Comparison of ENCODE assay signal across 8 cellular contexts in the genomic region with DNA sequence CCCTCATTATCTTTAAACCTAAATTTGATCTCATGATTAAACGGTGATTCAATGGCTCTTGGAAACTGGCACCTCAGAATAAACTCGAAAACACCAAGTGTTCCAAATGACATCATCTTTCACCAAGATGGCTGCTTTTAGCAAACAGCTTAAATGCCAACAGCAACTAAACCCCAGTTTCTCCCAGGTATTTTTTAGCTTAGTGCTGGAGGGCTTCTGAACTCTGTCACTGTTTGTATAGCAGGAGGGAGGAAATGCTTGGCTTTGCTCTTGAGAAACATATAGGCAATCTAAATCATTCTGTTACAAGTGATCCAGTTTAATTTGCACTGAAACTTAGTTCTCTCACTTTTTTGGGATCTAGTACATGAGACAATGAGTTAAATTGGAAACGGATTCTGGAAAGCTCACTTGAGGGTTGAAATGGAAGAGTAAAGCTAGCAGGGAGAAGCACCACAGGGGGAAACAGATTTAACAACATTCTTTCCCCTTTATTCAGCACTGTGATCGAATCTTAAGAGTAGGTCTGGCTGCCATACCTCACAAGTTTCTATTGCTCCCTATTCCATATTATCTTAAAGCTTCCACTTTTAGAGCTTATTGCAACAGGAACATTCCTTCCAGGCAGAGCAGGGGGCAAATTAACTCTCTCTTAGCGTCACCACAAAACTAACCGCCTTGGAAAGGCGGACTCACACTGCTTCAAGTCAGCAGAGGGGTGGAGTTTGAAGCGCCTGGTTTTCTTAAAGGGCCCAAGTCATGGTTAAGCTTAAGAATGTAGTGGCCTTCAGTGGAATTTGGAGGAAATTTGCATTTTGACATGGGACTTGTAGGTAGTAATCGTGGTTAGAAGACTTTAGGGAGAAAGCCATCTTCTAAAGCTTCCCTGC. TPM values are rescaled to one million over a fixed set of nuclear protein-coding genes. Genes with fewer than 3 reads are reported as not detected.
DNase-seq lines count a peak whose midpoint lies in the region; ATAC-seq and TF ChIP-seq lines count a peak whose summit lies in the region.

No MANE protein-coding gene starts in this region.

- ATAC-seq in GM21723 (IDR thresholded peaks at IDR 0.05; ENCODE audit: unreplicated experiment) (peak; percentile 22), HG03097 (IDR thresholded peaks at IDR 0.05; ENCODE audit: low FRiP score, unreplicated experiment) (no peak)

- H3K27me3 ChIP-seq in esophagus muscularis mucosa: no peaks in the 10 kb centered on the region
- no peaks in the 10 kb centered on the region for H3K27me3 ChIP-seq in muscle layer of duodenum (ENCODE audit: low read depth, low read length)

- H3K27ac ChIP-seq in esophagus muscularis mucosa (replicated peaks in 1 of 4) (peak overlapping the region; percentile 92 to 97 (median 94)), muscle layer of duodenum (ENCODE audit: low read length) (peak overlapping the region; percentile 93)

- DNase-seq in DMS79 treated with DMSO at 0.1 percent for 48 hours (lab: John Stamatoyannopoulos, UW) (peak; percentile 13), NAMALWA (ENCODE audit: low spot score) (peak; percentile 86), esophagus muscularis mucosa (ENCODE audit: extremely low spot score) (no peak), superior temporal gyrus (ENCODE audit: extremely low spot score) (peak; percentile 78)
- peak; percentile 37 for DNase-seq in activated CD8-positive, alpha-beta memory T cell treated with anti-CD3 and anti-CD28 coated beads, Interleukin-2, amount 50 U/mL, for 4 hours

- peaks cover 0 to under 1% (median 0%) of the 10 kb centered on the region in 4 donors for H3K9me3 ChIP-seq in esophagus muscularis mucosa
- no peaks in the 10 kb centered on the region for H3K9me3 ChIP-seq in muscle layer of duodenum (ENCODE audit: control insufficient read depth in 1 of 2, low read length in 2 of 2)

- no peak for TF ChIP-seq EP300 in esophagus muscularis mucosa (IDR thresholded peaks at IDR 0.05)

- intact Hi-C loops in esophagus muscularis mucosa (cut with DNase I): loop anchor here (2.0 to 5.0 kb wide), 3 partner anchors 43 to 281 kb away; no protein-coding TSS in a partner anchor

- TF ChIP-seq POLR2A in esophagus muscularis mucosa (IDR thresholded peaks at IDR 0.05; ENCODE audit: low read depth): no peak

- peak in 1 of 3 experiments; percentile 12 for TF ChIP-seq CTCF in esophagus muscularis mucosa (IDR thresholded peaks at IDR 0.05)

- H3K4me3 ChIP-seq in esophagus muscularis mucosa: peak overlapping the region; percentile 86 to 99 (median 90)
- H3K4me3 ChIP-seq in muscle layer of duodenum (ENCODE audit: low read depth in 1 of 2, low read length in 2 of 2): peak overlapping the region; percentile 64 to 95

- WGBS in esophagus muscularis mucosa: 2% methylated on average over 9 of the region's 9 CpGs

- H3K36me3 ChIP-seq in esophagus muscularis mucosa (no peaks in the 10 kb centered on the region), muscle layer of duodenum (ENCODE audit: control insufficient read depth in 1 of 2, insufficient read depth in 2 of 2, low read length in 2 of 2) (peaks cover 0 to 4% of the 10 kb centered on the region in 2 donors)

- peaks cover 28 to 47% (median 43%) of the 10 kb centered on the region in 4 donors for H3K4me1 ChIP-seq in esophagus muscularis mucosa
- peaks cover 12 to 21% of the 10 kb centered on the region in 2 donors for H3K4me1 ChIP-seq in muscle layer of duodenum (ENCODE audit: control insufficient read depth in 1 of 2, insufficient read depth in 2 of 2, low read length in 2 of 2)

RNA-seq across cellular contexts. Expression of a gene that starts 1.8 kb away (rescaled TPM):
- 10 to 100 TPM; 41.4 to 71.0 (median 57.2) TPM for total RNA-seq in esophagus muscularis mucosa
